ENCODE assay signal across 7 cellular contexts in genomic region chr22:18020743-18021142, GRCh38. TPM values are rescaled to one million over a fixed set of nuclear protein-coding genes. Genes with fewer than 3 reads are reported as not detected.
DNase-seq lines count a peak whose midpoint lies in the region; ATAC-seq and TF ChIP-seq lines count a peak whose summit lies in the region.
"Not testable (repeated sequence)": the region's sequence is repeated elsewhere in the genome, so short reads cannot be mapped to it uniquely, and the experiment has no call there.

No MANE protein-coding gene starts in this region.

- H2AFZ ChIP-seq in IMR-90 (replicated peaks; ENCODE audit: low read length, poor library complexity) = not testable (repeated sequence)

- not testable (repeated sequence) for H4K91ac ChIP-seq in IMR-90 (ENCODE audit: insufficient read depth, low read depth, low read length)

- in situ Hi-C loops in IMR-90 (cut with MboI; ENCODE audit: low sequenced_read_pairs) = not testable (repeated sequence)

- not testable (repeated sequence) for TF ChIP-seq RAD21 in IMR-90 (IDR thresholded peaks at IDR 0.05; ENCODE audit: low read length)

- H3K27me3 Mint-ChIP-seq in WTC11 (ENCODE audit: low read depth) (peaks cover 44% of the 10 kb centered on the region), neural crest cell (ENCODE audit: low read depth) (peaks cover 44% of the 10 kb centered on the region)
- not testable (repeated sequence) for H3K27me3 Mint-ChIP-seq in chondrocyte (ENCODE audit: low read depth)

- not testable (repeated sequence) for H4K5ac ChIP-seq in IMR-90 (ENCODE audit: low read depth, low read length)

- H2AK9ac ChIP-seq in IMR-90 (replicated peaks; ENCODE audit: low read depth, low read length, poor library complexity) = not testable (repeated sequence)

- dilution Hi-C loops in IMR-90 (cut with HindIII; ENCODE audit: low sequenced_read_pairs, unreplicated experiment) = not testable (repeated sequence)

- not testable (repeated sequence) for ATAC-seq in IMR-90 (ENCODE audit: low read depth); WTC11

- not testable (repeated sequence) for BruUV-seq in IMR-90 (replicated peaks; lab: Mats Ljungman, UMichigan)

- not testable (repeated sequence) for H3K27ac Mint-ChIP-seq in WTC11; chondrocyte (ENCODE audit: unreplicated experiment); neural crest cell (ENCODE audit: unreplicated experiment)

- H3K4me1 Mint-ChIP-seq in WTC11 = peaks cover 16% of the 10 kb centered on the region
- peaks cover 24% of the 10 kb centered on the region for H3K4me1 Mint-ChIP-seq in chondrocyte (ENCODE audit: low read depth)
- peaks cover 22% of the 10 kb centered on the region for H3K4me1 Mint-ChIP-seq in neural crest cell

- not testable (repeated sequence) for H3K9me3 Mint-ChIP-seq in WTC11; chondrocyte (ENCODE audit: low read depth); neural crest cell

- not testable (repeated sequence) for H2BK20ac ChIP-seq in IMR-90 (ENCODE audit: low read depth, low read length)

- H3K4me1 ChIP-seq in IMR-90 (ENCODE audit: control insufficient read depth, insufficient read depth, low read length) = not testable (repeated sequence)
- H3K4me1 ChIP-seq in left ventricle myocardium inferior = peaks cover 35% of the 10 kb centered on the region

- WGBS in IMR-90 (ENCODE audit: extremely low coverage in 2 of 2, insufficient read length in 1 of 2), 2 experiments = no CpG with 5 or more reads among the region's 2 CpGs

- not testable (repeated sequence) for H3K56ac ChIP-seq in IMR-90 (ENCODE audit: extremely low read depth, insufficient read depth, low read length)

- H3K36me3 Mint-ChIP-seq in WTC11; chondrocyte (ENCODE audit: low read depth); neural crest cell (ENCODE audit: low read depth): not testable (repeated sequence)

- POLR2A ChIA-PET in IMR-90 (lab: Charles Lee; ENCODE audit: unreplicated experiment); WTC11 (lab: Charles Lee): not testable (repeated sequence)

- not testable (repeated sequence) for H3K23ac ChIP-seq in IMR-90 (ENCODE audit: low read depth, low read length)

- H3K4me3 ChIP-seq in IMR-90 (ENCODE audit: insufficient read depth, low read depth, low read length); left ventricle myocardium inferior: not testable (repeated sequence)

- not testable (repeated sequence) for H4K20me1 ChIP-seq in IMR-90 (ENCODE audit: insufficient read depth, low read length)

- intact Hi-C loops in IMR-90 (cut with micrococcal nuclease); left ventricle myocardium inferior (cut with micrococcal nuclease): not testable (repeated sequence)

- not testable (repeated sequence) for H3K27ac ChIP-seq in IMR-90 (ENCODE audit: insufficient read depth, low read length)
- peak overlapping the region; percentile 90 for H3K27ac ChIP-seq in left ventricle myocardium inferior (replicated peaks)

- H3K9me1 ChIP-seq in IMR-90 (ENCODE audit: insufficient read depth, low read length) = not testable (repeated sequence)

- H2BK15ac ChIP-seq in IMR-90 (ENCODE audit: low read depth, low read length) = not testable (repeated sequence)

- not testable (repeated sequence) for H3K4me3 Mint-ChIP-seq in WTC11; chondrocyte (ENCODE audit: unreplicated experiment)
- H3K4me3 Mint-ChIP-seq in neural crest cell = peak overlapping the region; percentile 2

- H4K8ac ChIP-seq in IMR-90 (ENCODE audit: low read depth in 2 of 2, low read length in 2 of 2) = not testable (repeated sequence)

- TF ChIP-seq POLR2A in IMR-90 (IDR thresholded peaks at IDR 0.05; ENCODE audit: low read depth, low read length) = not testable (repeated sequence)

- H3K4ac ChIP-seq in IMR-90 (ENCODE audit: low read depth, low read length) = not testable (repeated sequence)

- CTCF ChIA-PET in IMR-90 (lab: Yijun Ruan, JAX) = interaction anchor here (0.5 to 0.6 kb wide), 2 partner anchors 123 to 381 kb away, joined by 5 to 9 read pairs; no protein-coding TSS in a partner anchor
- CTCF ChIA-PET in WTC11 (lab: Charles Lee) = interaction anchor here (1.9 kb wide), 1 partner anchor 55 kb away, joined by 4 read pairs; no protein-coding TSS in a partner anchor

- not testable (repeated sequence) for TF ChIP-seq CTCF in IMR-90 (conservative IDR thresholded peaks at IDR 0.05; ENCODE audit: low read depth, low read length); WTC11 (IDR thresholded peaks at IDR 0.05); chondrocyte (IDR thresholded peaks at IDR 0.05); left ventricle myocardium inferior (IDR thresholded peaks at IDR 0.05; ENCODE audit: borderline replicate concordance); neural crest cell (conservative IDR thresholded peaks at IDR 0.05)

- not testable (repeated sequence) for H3K4me2 ChIP-seq in IMR-90 (ENCODE audit: low read depth, low read length)

- not testable (repeated sequence) for H3K14ac ChIP-seq in IMR-90 (replicated peaks; ENCODE audit: low read depth, low read length)

- H3K9ac ChIP-seq in IMR-90 (ENCODE audit: low read depth, low read length) = not testable (repeated sequence)

- not testable (repeated sequence) for H3K36me3 ChIP-seq in IMR-90 (ENCODE audit: control insufficient read depth, insufficient read depth, low read length); left ventricle myocardium inferior

- not testable (repeated sequence) for H3K27me3 ChIP-seq in IMR-90 (ENCODE audit: control insufficient read depth, insufficient read depth, low read length); left ventricle myocardium inferior (ENCODE audit: low read depth)

- H2BK120ac ChIP-seq in IMR-90 (ENCODE audit: low read depth, low read length) = not testable (repeated sequence)

- H3K79me1 ChIP-seq in IMR-90 (ENCODE audit: low read depth in 1 of 2, low read length in 2 of 2) = not testable (repeated sequence)

- not testable (repeated sequence) for H3K9me3 ChIP-seq in IMR-90 (ENCODE audit: control insufficient read depth, insufficient read depth, low read length); left ventricle myocardium inferior (replicated peaks)

- H2BK5ac ChIP-seq in IMR-90 (ENCODE audit: low read depth, low read length, poor library complexity, severe bottlenecking) = not testable (repeated sequence)

- H2AK5ac ChIP-seq in IMR-90 (ENCODE audit: low read depth, low read length) = not testable (repeated sequence)

- H3K18ac ChIP-seq in IMR-90 (ENCODE audit: low read depth, low read length) = not testable (repeated sequence)

- DNase-seq in ELR (ENCODE audit: low read depth) (peak; percentile 57), RPMI7951 (ENCODE audit: low read depth) (peak; percentile 33), chondrocyte (ENCODE audit: low spot score) (peak; percentile 10)
- DNase-seq in IMR-90; WTC11 (ENCODE audit: low spot score); left ventricle myocardium inferior; neural crest cell (ENCODE audit: low read depth, low spot score): not testable (repeated sequence)

TF ChIP-seq in IMR-90, 13 proteins besides CTCF, POLR2A, EP300 and RAD21:
- TF ChIP-seq FOS (IDR thresholded peaks at IDR 0.05; ENCODE audit: low read depth, low read length) = peak; percentile 29; the same call in 1 of the 2 replicates

TF ChIP-seq in WTC11, 78 proteins besides CTCF, POLR2A, EP300 and RAD21:
- 0 out of 2 replicates have a peak, but pooled peaks have one; percentile 7 for TF ChIP-seq HMGA2 (CRISPR knock-in tag; IDR thresholded peaks at IDR 0.05)

RNA-seq across cellular contexts. Expression of gene MICAL3, which starts 3.6 kb away (rescaled TPM):
- 16.1 and 17.6 TPM in 2 replicates for total RNA-seq in IMR-90 (2012; rRNA removed)
- 26.8 and 30.0 TPM in 2 replicates for polyA plus RNA-seq in IMR-90 (2012; rRNA removed)
- polyA plus RNA-seq in IMR-90 (2012; cell fraction: cytosol; rRNA removed) = 10.9 and 13.3 TPM in 2 replicates
- polyA plus RNA-seq in IMR-90 (2012; cell fraction: nucleus; rRNA removed; ENCODE audit: low replicate concordance) = 92.0 and 112 TPM in 2 replicates
- 16.0 and 17.0 TPM in 2 replicates for total RNA-seq in RPMI7951 (2014; rRNA removed; shearing (Covaris generic))
- 35.6 to 41.2 TPM (median 38.8 TPM) in 3 replicates for total RNA-seq in WTC11 (2021)
- total RNA-seq in chondrocyte = 49.6 to 74.4 TPM (median 68.2 TPM) in 3 replicates
- total RNA-seq in left ventricle myocardium inferior = 92.5 TPM
- 84.5 and 87.1 TPM in 2 replicates for total RNA-seq in neural crest cell

RNA-seq across cellular contexts. Expression of gene PEX26, which starts 57.0 kb away (rescaled TPM):
- total RNA-seq in IMR-90 (2012; rRNA removed) = 10.6 and 12.2 TPM in 2 replicates
- 17.8 and 18.5 TPM in 2 replicates for polyA plus RNA-seq in IMR-90 (2012; rRNA removed)
- 12.2 and 14.4 TPM in 2 replicates for polyA plus RNA-seq in IMR-90 (2012; cell fraction: cytosol; rRNA removed)
- polyA plus RNA-seq in IMR-90 (2012; cell fraction: nucleus; rRNA removed; ENCODE audit: low replicate concordance) = 12.7 and 13.0 TPM in 2 replicates
- total RNA-seq in RPMI7951 (2014; rRNA removed; shearing (Covaris generic)) = 10.2 and 11.5 TPM in 2 replicates
- total RNA-seq in WTC11 (2021) = 43.0 to 52.3 TPM (median 44.8 TPM) in 3 replicates
- total RNA-seq in chondrocyte = 33.4 to 34.4 TPM (median 33.7 TPM) in 3 replicates
- total RNA-seq in left ventricle myocardium inferior = 20.5 TPM
- total RNA-seq in neural crest cell = 44.9 and 46.0 TPM in 2 replicates
